ENCODE assay signal across 18 cellular contexts in the genomic region with DNA sequence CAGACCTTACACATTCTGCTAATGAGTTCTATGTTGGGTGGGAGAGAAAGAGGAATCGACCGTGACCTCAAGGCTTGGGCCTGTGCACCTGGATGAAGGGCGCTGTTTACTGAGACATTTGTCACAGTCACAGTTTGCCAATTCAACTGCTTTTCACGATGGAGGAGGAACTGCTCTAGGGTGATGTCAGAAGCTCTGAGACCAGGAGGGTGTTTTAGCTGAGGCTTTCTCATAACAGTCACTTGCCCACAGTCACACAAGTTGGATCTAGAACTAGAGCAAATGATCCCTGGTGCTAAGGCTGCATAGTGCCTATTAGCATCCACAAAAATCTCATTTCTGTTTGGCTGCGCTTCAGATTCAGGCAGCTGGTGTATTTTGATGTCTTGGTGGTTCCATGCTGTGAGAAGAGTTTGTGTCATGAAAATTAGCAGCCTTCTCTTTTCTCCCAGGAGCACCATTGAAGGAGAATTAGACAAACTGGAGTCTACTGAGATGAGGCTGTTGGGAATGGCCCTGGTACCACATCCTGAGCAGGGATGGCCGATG.
"Had no signal": no experiment of that assay in that cellular context is flagged by ENCODE, and none has a peak within 500 bp of the region (broad histone marks: within the 10 kb centered on the region; RNA-seq: fewer than 3 reads in every experiment).

No MANE protein-coding gene starts in this region.

- H3K9me3 ChIP-seq: heart left ventricle, spleen had no signal

- H3K4me3 Mint-ChIP-seq: nephron had no signal

- H3K4me3 ChIP-seq: heart left ventricle, lung, spleen had no signal

- H3K36me3 ChIP-seq: heart left ventricle, spleen had no signal

- DNase-seq: cortex of kidney; effector memory CD4-positive, alpha-beta T cell; heart left ventricle; hippocampal formation; left colon; left ventricle myocardium superior; mesenchymal stem cell; midbrain; posterior cingulate gyrus; spleen; stimulated activated CD4-positive, alpha-beta T cell treated with anti-CD3 and anti-CD28 coated beads, Interleukin-15, amount 100 ng/mL, for 24 hours; stimulated activated CD4-positive, alpha-beta T cell treated with anti-CD3 and anti-CD28 coated beads, Interleukin-1b, Interleukin-23, amount 100 ng/mL, for 48 hours; stimulated activated naive CD4-positive, alpha-beta T cell treated with Interleukin-2 at 50 U/mL for 16 hours; trophoblast cell had no signal

- ATAC-seq: esophagus mucosa, heart left ventricle, left colon, left ventricle myocardium superior, sciatic nerve had no signal

- H3K27ac ChIP-seq: heart left ventricle had no signal

- H3K27ac Mint-ChIP-seq: nephron had no signal
